ENCODE assay signal across 8 cellular contexts in genomic region chr2:10864888-10865551, GRCh38. TPM values are rescaled to one million over a fixed set of nuclear protein-coding genes. Genes with fewer than 3 reads are reported as not detected.
DNase-seq lines count a peak whose midpoint lies in the region; ATAC-seq, FAIRE-seq and TF ChIP-seq lines count a peak whose summit lies in the region.

No MANE protein-coding gene starts in this region.

- H3K27me3 Mint-ChIP-seq in stimulated activated naive CD8-positive, alpha-beta T cell treated with anti-CD3 and anti-CD28 coated beads, Interleukin-15, amount 100 ng/mL, for 72 hours, result peaks cover 61% of the 10 kb centered on the region
- peaks cover 24% of the 10 kb centered on the region for H3K27me3 Mint-ChIP-seq in progenitor cell of endocrine pancreas

- H3K9me3 ChIP-seq in PC-9 (ENCODE audit: insufficient read depth, low read depth), result no peaks in the 10 kb centered on the region
- H3K9me3 ChIP-seq in HepG2 (ENCODE audit: low read length), result no peaks in the 10 kb centered on the region

- H3K27me3 ChIP-seq in PC-9 (ENCODE audit: insufficient read depth, low read depth), result peaks cover 52% of the 10 kb centered on the region
- H3K27me3 ChIP-seq in HepG2 (ENCODE audit: control insufficient read depth in 1 of 2, insufficient read depth in 2 of 2, low read length in 2 of 2), result peaks cover 11 to 83% of the 10 kb centered on the region in 2 experiments; a peak in 4 of 5 replicates

- TF ChIP-seq CTCF in PC-9 (conservative IDR thresholded peaks at IDR 0.05) (peak; percentile 36; the same call in 1 of the 2 replicates), HepG2 (CRISPR knock-in tag; IDR thresholded peaks at IDR 0.05) (no peak), progenitor cell of endocrine pancreas (IDR thresholded peaks at IDR 0.05; ENCODE audit: unreplicated experiment) (no peak)

- H3K4me3 ChIP-seq in PC-9 (no peak overlapping the region), HepG2 (replicated peaks in 1 of 3; ENCODE audit: insufficient read depth in 1 of 3, low read depth in 2 of 3, low read length in 3 of 3) (no peak overlapping the region)

- H3K4me1 Mint-ChIP-seq in stimulated activated naive CD8-positive, alpha-beta T cell treated with anti-CD3 and anti-CD28 coated beads, Interleukin-15, amount 100 ng/mL, for 72 hours, result peaks cover 24% of the 10 kb centered on the region
- no peaks in the 10 kb centered on the region for H3K4me1 Mint-ChIP-seq in progenitor cell of endocrine pancreas (ENCODE audit: low read depth)

- no peak for TF ChIP-seq RAD21 in HepG2 (CRISPR knock-in tag; IDR thresholded peaks at IDR 0.05)

- TF ChIP-seq POLR2A in HepG2 (IDR thresholded peaks at IDR 0.05; ENCODE audit: insufficient read depth in 1 of 2, low read depth in 2 of 2, low read length in 2 of 2), result no peak

- TF ChIP-seq EP300 in HepG2 (IDR thresholded peaks at IDR 0.05; ENCODE audit: low read depth in 2 of 2, low read length in 2 of 2), result no peak
- TF ChIP-seq EP300 in HepG2 (CRISPR knock-in tag; IDR thresholded peaks at IDR 0.05; ENCODE audit: borderline replicate concordance), result no peak

- H3K36me3 ChIP-seq in PC-9 (ENCODE audit: low read depth) (no peaks in the 10 kb centered on the region), HepG2 (replicated peaks in 1 of 2; ENCODE audit: control insufficient read depth in 1 of 2, insufficient read depth in 2 of 2, low read length in 2 of 2) (no peaks in the 10 kb centered on the region)

- no peaks in the 10 kb centered on the region for H3K9me2 ChIP-seq in PC-9 (ENCODE audit: insufficient read depth)

- H3K4me3 Mint-ChIP-seq in stimulated activated naive CD8-positive, alpha-beta T cell treated with anti-CD3 and anti-CD28 coated beads, Interleukin-15, amount 100 ng/mL, for 72 hours, result no peak overlapping the region
- H3K4me3 Mint-ChIP-seq in progenitor cell of endocrine pancreas (ENCODE audit: low read depth), result no peak overlapping the region

- no peak overlapping the region for H3K27ac Mint-ChIP-seq in stimulated activated naive CD8-positive, alpha-beta T cell treated with anti-CD3 and anti-CD28 coated beads, Interleukin-15, amount 100 ng/mL, for 72 hours
- no peak overlapping the region for H3K27ac Mint-ChIP-seq in progenitor cell of endocrine pancreas

- H3K27ac ChIP-seq in PC-9 (no peak overlapping the region), HepG2 (ENCODE audit: extremely low read length, insufficient read depth, low read length) (no peak overlapping the region)

- H3K4me2 ChIP-seq in PC-9 (no peak overlapping the region), HepG2 (ENCODE audit: low read depth, low read length) (no peak overlapping the region)

- WGBS in HepG2 (ENCODE audit: low lambda C conversion rate), result 24% methylated on average over 13 of the region's 13 CpGs

- H3K4me1 ChIP-seq in PC-9 (replicated peaks; ENCODE audit: insufficient read depth) (no peaks in the 10 kb centered on the region), HepG2 (ENCODE audit: insufficient read depth, low read length) (no peaks in the 10 kb centered on the region)

- intact Hi-C loops in PC-9 (cut with micrococcal nuclease; ENCODE audit: unreplicated experiment), result no loop called here
- intact Hi-C loops in HepG2 (cut with micrococcal nuclease; ENCODE audit: unreplicated experiment), result no loop called here

- peak; percentile 39 for FAIRE-seq in HepG2 (lab: Jason Lieb, UNC)

- DNase-seq in stimulated activated naive CD8-positive, alpha-beta T cell treated with anti-CD3 and anti-CD28 coated beads, Interleukin-15, amount 100 ng/mL, for 72 hours, result peak in 1 of 2 donors; percentile 7
- DNase-seq in stimulated activated naive CD8-positive, alpha-beta T cell treated with anti-CD3 and anti-CD28 coated beads, Interleukin-15, Interleukin-2, amounts not matched to agents 100 U/mL and 50 U/mL, for 24 hours, result no peak
- DNase-seq in PC-9, result peak in 1 of 2 experiments; percentile 17
- DNase-seq in HepG2 (ENCODE audit: low spot score), result no peak
- DNase-seq in foreskin melanocyte, result no peak
- no peak for DNase-seq in midbrain (lab: John Stamatoyannopoulos, UW)
- no peak for DNase-seq in progenitor cell of endocrine pancreas (ENCODE audit: low spot score, unreplicated experiment)

- in situ Hi-C loops in HepG2 (cut with HindIII; ENCODE audit: extremely low pct_ligation_motif_present, low pct_unique_long_range_greater_than_20kb), result no loop called here

- ATAC-seq in stimulated activated naive CD8-positive, alpha-beta T cell treated with anti-CD3 and anti-CD28 coated beads, Interleukin-15, amount 100 ng/mL, for 72 hours, result peak; percentile 84
- no peak for ATAC-seq in stimulated activated naive CD8-positive, alpha-beta T cell treated with anti-CD3 and anti-CD28 coated beads, Interleukin-15, Interleukin-2, amounts not matched to agents 100 U/mL and 50 U/mL, for 24 hours
- ATAC-seq in HG02759 (IDR thresholded peaks at IDR 0.05; ENCODE audit: unreplicated experiment), result peak; percentile 89
- peak; percentile 55; the same call in 2 of the 3 replicates for ATAC-seq in HepG2

- BruUV-seq in PC-9 (replicated peaks; lab: Mats Ljungman, UMichigan) (no TSS peak), HepG2 (replicated peaks; lab: Mats Ljungman, UMichigan) (no TSS peak)

- POLR2A ChIA-PET in PC-9 (lab: Charles Lee; ENCODE audit: unreplicated experiment) (no interaction called here), HepG2 (lab: Yijun Ruan, JAX) (no interaction called here)

- no peaks in the 10 kb centered on the region for H3K9me3 Mint-ChIP-seq in stimulated activated naive CD8-positive, alpha-beta T cell treated with anti-CD3 and anti-CD28 coated beads, Interleukin-15, amount 100 ng/mL, for 72 hours
- no peaks in the 10 kb centered on the region for H3K9me3 Mint-ChIP-seq in progenitor cell of endocrine pancreas (ENCODE audit: low read depth)

- H3F3A ChIP-seq in PC-9 (ENCODE audit: insufficient read depth, low read depth), result no peaks in the 10 kb centered on the region

- no peaks in the 10 kb centered on the region for H3K36me3 Mint-ChIP-seq in progenitor cell of endocrine pancreas (ENCODE audit: insufficient read depth)

- H3K9ac ChIP-seq in HepG2 (ENCODE audit: insufficient read depth, low read depth, low read length), result no peak overlapping the region

- no peaks in the 10 kb centered on the region; the same call in 1 of the 2 replicates for H4K20me1 ChIP-seq in PC-9 (ENCODE audit: insufficient read depth)
- H4K20me1 ChIP-seq in HepG2 (ENCODE audit: insufficient read depth, low read length), result no peaks in the 10 kb centered on the region

- CTCF ChIA-PET in PC-9 (lab: Charles Lee), result interaction anchor here (0.6 kb wide), 1 partner anchor 32 kb away, joined by 6 read pairs; no protein-coding TSS in a partner anchor
- CTCF ChIA-PET in HepG2 (lab: Yijun Ruan, JAX; ENCODE audit: low intra/inter-chr PET ratio, low total read pairs), result no interaction called here

- no peaks in the 10 kb centered on the region for H3K79me2 ChIP-seq in PC-9 (ENCODE audit: low read depth)
- H3K79me2 ChIP-seq in HepG2 (ENCODE audit: insufficient read depth, low read length), result no peaks in the 10 kb centered on the region

- H2AFZ ChIP-seq in PC-9 (no peak overlapping the region), HepG2 (ENCODE audit: low read length) (no peak overlapping the region)

RNA-seq across cellular contexts. Expression of gene KCNF1, which starts 46.7 kb away (rescaled TPM):
- 1.0 TPM in 2 replicates for total RNA-seq in PC-9 (2021)
- 0.09 and 0.15 TPM in 2 replicates for total RNA-seq in HepG2 (2016; rRNA removed; fragmentation: Illumina TruSeq; extraction: Trizol)
- not detected in 2 replicates for total RNA-seq in HepG2 (2016; cell fraction: cytosol; rRNA removed; fragmentation: Illumina TruSeq; extraction: Trizol; ENCODE audit: low read depth)
- 0.24 TPM in 1 of 2 replicates, not detected in the other for total RNA-seq in HepG2 (2016; cell fraction: insoluble cytoplasmic fraction; rRNA removed; fragmentation: Illumina TruSeq; extraction: Trizol)
- 0.09 and 0.17 TPM in 2 replicates for total RNA-seq in HepG2 (2016; cell fraction: membrane; rRNA removed; fragmentation: Illumina TruSeq; extraction: Trizol)
- total RNA-seq in HepG2 (2016; cell fraction: nucleus; rRNA removed; fragmentation: Illumina TruSeq; extraction: Trizol), result 0.22 TPM in 1 of 2 replicates, not detected in the other
- polyA plus RNA-seq in HepG2 (2011; rRNA removed), result 0.12 and 0.17 TPM in 2 replicates
- 0.09 and 0.19 TPM in 2 replicates for polyA plus RNA-seq in HepG2 (2011; cell fraction: cytosol; rRNA removed)
- polyA plus RNA-seq in HepG2 (2011; cell fraction: nucleus; rRNA removed), result 0.14 and 0.16 TPM in 2 replicates
- 0.05 TPM in 1 of 2 replicates, not detected in the other for polyA plus RNA-seq in HepG2 (2012)
- polyA plus RNA-seq in HepG2 (2016; cell fraction: cytosol; fragmentation: Illumina TruSeq; extraction: Trizol; ENCODE audit: low read depth), result 0.07 and 0.10 TPM in 2 replicates
- 0.13 TPM in 2 replicates for polyA plus RNA-seq in HepG2 (2016; cell fraction: insoluble cytoplasmic fraction; fragmentation: Illumina TruSeq; extraction: Trizol; ENCODE audit: low read depth)
- 0.15 and 0.18 TPM in 2 replicates for polyA plus RNA-seq in HepG2 (2016; cell fraction: membrane; fragmentation: Illumina TruSeq; extraction: Trizol; ENCODE audit: low read depth)
- polyA plus RNA-seq in HepG2 (2016; cell fraction: nucleus; fragmentation: Illumina TruSeq; extraction: Trizol; ENCODE audit: insufficient read depth, low read depth), result 0.33 and 0.39 TPM in 2 replicates
- polyA minus RNA-seq in HepG2 (2011; rRNA and poly(A)+ RNA removed; ENCODE audit: low replicate concordance), result 0.18 TPM in 1 of 2 replicates, not detected in the other
- polyA minus RNA-seq in HepG2 (2011; cell fraction: cytosol; rRNA and poly(A)+ RNA removed), result 0.26 TPM in 1 of 2 replicates, not detected in the other
- polyA minus RNA-seq in HepG2 (2011; cell fraction: nucleus; rRNA and poly(A)+ RNA removed), result not detected in 2 replicates
- total RNA-seq in progenitor cell of endocrine pancreas, result 0.55 and 0.71 TPM in 2 replicates

RNA-seq across cellular contexts. Expression of gene PDIA6, which starts 52.4 kb away (rescaled TPM):
- total RNA-seq in PC-9 (2021) (127 and 170 TPM in 2 replicates), HepG2 (2016; rRNA removed; fragmentation: Illumina TruSeq; extraction: Trizol) (318 and 642 TPM in 2 replicates), progenitor cell of endocrine pancreas (248 and 249 TPM in 2 replicates)
- 56.1 and 61.3 TPM in 2 replicates for total RNA-seq in HepG2 (2016; cell fraction: cytosol; rRNA removed; fragmentation: Illumina TruSeq; extraction: Trizol; ENCODE audit: low read depth)
- total RNA-seq in HepG2 (2016; cell fraction: insoluble cytoplasmic fraction; rRNA removed; fragmentation: Illumina TruSeq; extraction: Trizol), result 300 and 675 TPM in 2 replicates
- 124 and 135 TPM in 2 replicates for total RNA-seq in HepG2 (2016; cell fraction: membrane; rRNA removed; fragmentation: Illumina TruSeq; extraction: Trizol)
- total RNA-seq in HepG2 (2016; cell fraction: nucleus; rRNA removed; fragmentation: Illumina TruSeq; extraction: Trizol), result 502 and 568 TPM in 2 replicates
- polyA plus RNA-seq in HepG2 (2011; rRNA removed), result 418 and 586 TPM in 2 replicates
- 484 and 553 TPM in 2 replicates for polyA plus RNA-seq in HepG2 (2011; cell fraction: cytosol; rRNA removed)
- polyA plus RNA-seq in HepG2 (2011; cell fraction: nucleus; rRNA removed), result 135 and 158 TPM in 2 replicates
- polyA plus RNA-seq in HepG2 (2012), result 484 and 600 TPM in 2 replicates
- 61.3 and 65.3 TPM in 2 replicates for polyA plus RNA-seq in HepG2 (2016; cell fraction: cytosol; fragmentation: Illumina TruSeq; extraction: Trizol; ENCODE audit: low read depth)
- 289 and 301 TPM in 2 replicates for polyA plus RNA-seq in HepG2 (2016; cell fraction: insoluble cytoplasmic fraction; fragmentation: Illumina TruSeq; extraction: Trizol; ENCODE audit: low read depth)
- 102 and 106 TPM in 2 replicates for polyA plus RNA-seq in HepG2 (2016; cell fraction: membrane; fragmentation: Illumina TruSeq; extraction: Trizol; ENCODE audit: low read depth)
- polyA plus RNA-seq in HepG2 (2016; cell fraction: nucleus; fragmentation: Illumina TruSeq; extraction: Trizol; ENCODE audit: insufficient read depth, low read depth), result 690 and 757 TPM in 2 replicates
- polyA minus RNA-seq in HepG2 (2011; rRNA and poly(A)+ RNA removed; ENCODE audit: low replicate concordance), result 87.6 and 158 TPM in 2 replicates
- 230 and 245 TPM in 2 replicates for polyA minus RNA-seq in HepG2 (2011; cell fraction: cytosol; rRNA and poly(A)+ RNA removed)
- polyA minus RNA-seq in HepG2 (2011; cell fraction: nucleus; rRNA and poly(A)+ RNA removed), result 115 and 127 TPM in 2 replicates
